In the genomic region with DNA sequence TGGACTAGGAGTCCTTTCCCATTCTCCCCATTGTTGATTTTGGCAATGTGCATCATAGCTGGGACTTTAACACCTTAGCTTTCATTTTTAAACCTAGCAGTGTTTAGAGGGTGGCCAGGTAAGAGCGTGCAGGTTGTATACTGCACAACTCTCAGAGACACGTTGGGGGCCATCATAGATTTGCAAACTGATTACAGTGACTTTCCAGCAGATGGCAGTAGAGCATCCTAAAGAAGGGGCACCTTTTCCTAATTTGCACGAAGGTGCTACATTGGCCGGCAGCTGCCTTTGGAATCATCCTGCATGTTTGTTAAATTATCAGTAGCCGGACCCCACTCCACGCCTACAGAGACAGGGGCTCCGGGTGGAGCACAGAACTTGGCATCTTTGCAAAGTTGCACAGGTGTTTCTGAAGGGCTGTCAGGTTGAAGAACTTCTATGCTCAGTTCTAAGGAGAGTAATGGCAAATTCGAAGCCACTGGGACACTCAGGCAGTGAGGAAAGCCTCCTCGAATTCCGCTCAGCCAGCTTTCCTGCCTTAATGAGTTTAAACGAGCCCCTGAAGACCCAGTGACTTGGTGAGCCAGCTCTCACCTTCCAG, we compare ENCODE assay signal across 1 cellular context.
TF ChIP-seq lines count a peak whose summit lies in the region.

No MANE protein-coding gene starts in this region.

TF ChIP-seq in endothelial cell of umbilical vein, 7 proteins besides CTCF, POLR2A, EP300 and RAD21 (continued from another document):
- TF ChIP-seq FOS (IDR thresholded peaks at IDR 0.05; ENCODE audit: borderline replicate concordance, insufficient read depth, low read length) (no peak), EZH2 (IDR thresholded peaks at IDR 0.05; ENCODE audit: borderline replicate concordance, low read depth, low read length, severe bottlenecking) (no peak)
